Comparison of ENCODE assay signal across 8 cellular contexts in genomic region chr1:119569930-119570622, GRCh38.
DNase-seq lines count a peak whose midpoint lies in the region; ATAC-seq, FAIRE-seq and TF ChIP-seq lines count a peak whose summit lies in the region.
"Not testable (repeated sequence)": the region's sequence is repeated elsewhere in the genome, so short reads cannot be mapped to it uniquely, and the experiment has no call there.

No MANE protein-coding gene starts in this region.

- not testable (repeated sequence) for H3K9me3 ChIP-seq in BLaER1 treated with 17β-estradiol and CSF1 and Interleukin-3, amounts not matched to agents 10 nM and 100 nM (replicated peaks in 1 of 11); right lobe of liver

- FAIRE-seq in GM18507 (lab: Jason Lieb, UNC) = peak; percentile 66

- H3K4me2 ChIP-seq in BLaER1 treated with 17β-estradiol and CSF1 and Interleukin-3, amounts not matched to agents 10 nM and 100 nM = peak overlapping the region in 8 of 11 experiments; percentile 41 to 76 (median 64); a peak in 14 of 22 replicates

- TF ChIP-seq CTCF in LNCaP clone FGC (IDR thresholded peaks at IDR 0.05; ENCODE audit: control insufficient read depth, extremely low read depth, insufficient read depth) (peak; percentile 24), chondrocyte (IDR thresholded peaks at IDR 0.05) (peak; percentile 54), right lobe of liver (IDR thresholded peaks at IDR 0.05) (peak in 2 of 4 donors; percentile 20 to 26)

- H3K4me3 Mint-ChIP-seq in chondrocyte (ENCODE audit: unreplicated experiment); stimulated activated memory B cell treated with anti-CD40 and anti-IgM and Interleukin-4, amounts not matched to agents 10 μg/mL and 1 μg/mL and 100 μg/mL, for 72 hours: not testable (repeated sequence)

- not testable (repeated sequence) for H4K20me1 ChIP-seq in BLaER1 treated with 17β-estradiol and CSF1 and Interleukin-3, amounts not matched to agents 10 nM and 100 nM

- peak; percentile 57 to 83 (median 74) for ATAC-seq in right lobe of liver
- not testable (repeated sequence) for ATAC-seq in stimulated activated memory B cell treated with anti-CD40 and anti-IgM and Interleukin-4, amounts not matched to agents 10 μg/mL and 1 μg/mL and 100 μg/mL, for 72 hours

- not testable (repeated sequence) for H3K9me3 Mint-ChIP-seq in chondrocyte (ENCODE audit: low read depth); stimulated activated memory B cell treated with anti-CD40 and anti-IgM and Interleukin-4, amounts not matched to agents 10 μg/mL and 1 μg/mL and 100 μg/mL, for 72 hours

- WGBS in right lobe of liver (ENCODE audit: insufficient coverage, low coverage, low lambda C conversion rate, missing lambda C conversion rate) = 68% methylated on average over 6 of the region's 8 CpGs

- H3K27ac Mint-ChIP-seq in chondrocyte (ENCODE audit: unreplicated experiment) = not testable (repeated sequence)
- H3K27ac Mint-ChIP-seq in stimulated activated memory B cell treated with anti-CD40 and anti-IgM and Interleukin-4, amounts not matched to agents 10 μg/mL and 1 μg/mL and 100 μg/mL, for 72 hours = peak overlapping the region; percentile 36

- H3K4me1 ChIP-seq in BLaER1 treated with 17β-estradiol and CSF1 and Interleukin-3, amounts not matched to agents 10 nM and 100 nM = peaks cover 0 to 49% (median 30%) of the 10 kb centered on the region in 10 experiments; a peak in 16 of 20 replicates
- not testable (repeated sequence) for H3K4me1 ChIP-seq in right lobe of liver

- intact Hi-C loops in right lobe of liver (cut with DNase I) = not testable (repeated sequence)

- H3K36me3 Mint-ChIP-seq in chondrocyte (ENCODE audit: low read depth); stimulated activated memory B cell treated with anti-CD40 and anti-IgM and Interleukin-4, amounts not matched to agents 10 μg/mL and 1 μg/mL and 100 μg/mL, for 72 hours: not testable (repeated sequence)

- not testable (repeated sequence) for TF ChIP-seq POLR2A in right lobe of liver (IDR thresholded peaks at IDR 0.05)

- H3K9ac ChIP-seq in BLaER1 treated with 17β-estradiol and CSF1 and Interleukin-3, amounts not matched to agents 10 nM and 100 nM = peak overlapping the region in 3 of 11 experiments; percentile 22 to 31 (median 28); a peak in 2 of 22 replicates

- not testable (repeated sequence) for H3K36me3 ChIP-seq in BLaER1 treated with 17β-estradiol and CSF1 and Interleukin-3, amounts not matched to agents 10 nM and 100 nM; right lobe of liver

- H3K27ac ChIP-seq in BLaER1 treated with 17β-estradiol and CSF1 and Interleukin-3, amounts not matched to agents 10 nM and 100 nM = peak overlapping the region in 7 of 11 experiments; percentile 26 to 64 (median 53); a peak in 12 of 22 replicates
- H3K27ac ChIP-seq in right lobe of liver = not testable (repeated sequence)

- not testable (repeated sequence) for H3K27me3 ChIP-seq in BLaER1 treated with 17β-estradiol and CSF1 and Interleukin-3, amounts not matched to agents 10 nM and 100 nM; right lobe of liver

- H3K27me3 Mint-ChIP-seq in chondrocyte (ENCODE audit: low read depth) = peaks cover 37% of the 10 kb centered on the region
- H3K27me3 Mint-ChIP-seq in stimulated activated memory B cell treated with anti-CD40 and anti-IgM and Interleukin-4, amounts not matched to agents 10 μg/mL and 1 μg/mL and 100 μg/mL, for 72 hours = peaks cover 13% of the 10 kb centered on the region

- H3K4me1 Mint-ChIP-seq in chondrocyte (ENCODE audit: low read depth) = peaks cover 15% of the 10 kb centered on the region
- H3K4me1 Mint-ChIP-seq in stimulated activated memory B cell treated with anti-CD40 and anti-IgM and Interleukin-4, amounts not matched to agents 10 μg/mL and 1 μg/mL and 100 μg/mL, for 72 hours = peaks cover 34% of the 10 kb centered on the region

- DNase-seq in GM18507 (ENCODE audit: extremely low spot score, insufficient read length, low read depth); LNCaP clone FGC (ENCODE audit: low read depth); chondrocyte (ENCODE audit: low spot score); right lobe of liver: not testable (repeated sequence)
- DNase-seq in NOMO-1 treated with dmso at 0.1 percent for 144 hours (lab: John Stamatoyannopoulos, UW; ENCODE audit: unreplicated experiment) (peak; percentile 48), SKM-1 treated with dmso at 0.1 percent for 144 hours (lab: John Stamatoyannopoulos, UW; ENCODE audit: unreplicated experiment) (peak; percentile 95)

- not testable (repeated sequence) for H3K4me3 ChIP-seq in BLaER1 treated with 17β-estradiol and CSF1 and Interleukin-3, amounts not matched to agents 10 nM and 100 nM; LNCaP clone FGC (ENCODE audit: low read depth, low read length); right lobe of liver
